In the genomic region with DNA sequence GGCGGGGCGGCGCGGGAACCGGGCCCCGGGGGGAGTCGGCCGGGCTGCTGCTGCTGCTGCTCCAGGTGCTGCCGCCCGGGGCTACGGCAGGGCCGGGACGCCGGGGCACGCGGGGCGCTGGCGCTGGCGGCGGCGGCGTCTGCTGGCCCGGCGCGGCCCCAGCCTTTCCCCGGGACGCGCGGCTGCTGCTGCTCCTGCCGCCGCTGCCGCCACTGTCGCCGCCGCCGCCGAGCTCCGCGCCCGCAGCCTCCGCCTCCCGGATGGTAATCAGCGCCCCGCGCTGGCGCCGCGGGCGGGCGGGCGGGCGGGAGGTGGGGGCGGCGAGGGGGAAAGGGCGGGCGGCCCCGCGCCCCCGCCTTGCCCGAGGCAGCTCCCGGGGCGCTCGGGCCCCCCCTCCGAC, we compare ENCODE assay signal across 8 cellular contexts. TPM values are rescaled to one million over a fixed set of nuclear protein-coding genes. Genes with fewer than 3 reads are reported as not detected.
DNase-seq lines count a peak whose midpoint lies in the region; ATAC-seq, FAIRE-seq and TF ChIP-seq lines count a peak whose summit lies in the region.
"Had no signal": no experiment of that assay in that cellular context is flagged by ENCODE, and none has a peak within 500 bp of the region (broad histone marks: within the 10 kb centered on the region; RNA-seq: fewer than 3 reads in every experiment).

No MANE protein-coding gene starts in this region.

- DNase-seq in BJ (ENCODE audit: low read depth) = no peak
- peak; percentile 58 for DNase-seq in GM12891 (ENCODE audit: insufficient read length, low spot score)
- peak; percentile 71 for DNase-seq in activated effector memory CD4-positive, alpha-beta T cell treated with anti-CD3 and anti-CD28 coated beads, Interleukin-2, amount 50 U/mL, for 16 hours
- DNase-seq in naive B cell = no peak
- DNase-seq in cortex of kidney (lab: John Stamatoyannopoulos, UW) = no peak
- no peak for DNase-seq in hippocampal formation (lab: John Stamatoyannopoulos, UW)
- no peak for DNase-seq in NCI-H446 (lab: John Stamatoyannopoulos, UW)

- peaks cover 28% of the 10 kb centered on the region for H3K27me3 ChIP-seq in BJ (ENCODE audit: control insufficient read depth, insufficient read depth, low read length)

- no peak overlapping the region for H3K27ac Mint-ChIP-seq in naive B cell

- CTCF ChIA-PET in BJ (lab: Yijun Ruan, JAX) = interaction anchor here (1.7 kb wide), 1 partner anchor 308 kb away, joined by 6 read pairs; no protein-coding TSS in a partner anchor

- H3K4me1 Mint-ChIP-seq in naive B cell = peaks cover 0 to 19% (median 16%) of the 10 kb centered on the region in 3 donors

- H3K27me3 Mint-ChIP-seq in naive B cell = peaks cover 56 to 77% (median 72%) of the 10 kb centered on the region in 3 donors

- FAIRE-seq in GM12891 (lab: Jason Lieb, UNC) = no peak
- FAIRE-seq: islet of Langerhans had no signal

- peak; percentile 18 to 29 for ATAC-seq in naive B cell (ENCODE audit: low read depth in 2 of 2)

- no peak for TF ChIP-seq CTCF in BJ (IDR thresholded peaks at IDR 0.05; ENCODE audit: insufficient read depth, low read depth, low read length)

- H3K9me3 Mint-ChIP-seq in naive B cell = peaks cover 0 to 2% (median 0%) of the 10 kb centered on the region in 7 donors

- H3K36me3 ChIP-seq in BJ (ENCODE audit: control insufficient read depth, insufficient read depth, low read length) = no peaks in the 10 kb centered on the region

- peak overlapping the region; percentile 39; the same call in 1 of the 2 replicates for H3K4me3 ChIP-seq in BJ (ENCODE audit: low read depth, low read length)

- no peak for TF ChIP-seq POLR2A in GM12891 (IDR thresholded peaks at IDR 0.05; ENCODE audit: low read depth, low read length)

- H3K4me3 Mint-ChIP-seq in naive B cell = peak overlapping the region in 1 of 8 donors; percentile 50

- H3K36me3 Mint-ChIP-seq in naive B cell = peaks cover 0 to 8% of the 10 kb centered on the region in 2 donors

- POLR2A ChIA-PET in BJ (lab: Charles Lee) = no interaction called here

TF ChIP-seq in GM12891, 5 proteins besides CTCF, POLR2A, EP300 and RAD21:
- TF ChIP-seq TAF1 (IDR thresholded peaks at IDR 0.05; ENCODE audit: low read depth, low read length) (no peak), POLR2AphosphoS5 (IDR thresholded peaks at IDR 0.05; ENCODE audit: low read depth, low read length) (no peak), SPI1 (IDR thresholded peaks at IDR 0.05; ENCODE audit: low read depth, low read length) (no peak), PAX5 (IDR thresholded peaks at IDR 0.05; ENCODE audit: insufficient read depth, low read length, severe bottlenecking) (no peak), POU2F2 (IDR thresholded peaks at IDR 0.05; ENCODE audit: low read depth, low read length) (no peak)

RNA-seq across cellular contexts. Expression of gene EBF4, which starts 0.3 kb away (rescaled TPM):
- polyA plus RNA-seq in BJ (2011; rRNA removed) (1.2 and 1.9 TPM in 2 replicates), naive B cell (ENCODE audit: low read depth in 6 of 6) (under 1 TPM in 1 of 6 donors, not detected in 5; 0.28 TPM)
- polyA minus RNA-seq in BJ (2011; rRNA and poly(A)+ RNA removed) = 1.4 and 1.7 TPM in 2 replicates
- not detected for polyA plus RNA-seq in GM12891 (2012; ENCODE audit: low read depth, missing spikeins)

RNA-seq across cellular contexts. Expression of gene IDH3B, which starts 28.9 kb away (rescaled TPM):
- polyA plus RNA-seq in BJ (2011; rRNA removed) = 113 and 143 TPM in 2 replicates
- 42.3 and 71.1 TPM in 2 replicates for polyA minus RNA-seq in BJ (2011; rRNA and poly(A)+ RNA removed)
- polyA plus RNA-seq in GM12891 (2012; ENCODE audit: low read depth, missing spikeins) = 113 TPM
- polyA plus RNA-seq in naive B cell (ENCODE audit: low read depth in 6 of 6) = 100 to 1,000 TPM; 110 to 149 (median 128) TPM

RNA-seq across cellular contexts. Expression of gene NOP56, which starts 40.5 kb away (rescaled TPM):
- 131 and 136 TPM in 2 replicates for polyA plus RNA-seq in BJ (2011; rRNA removed)
- polyA minus RNA-seq in BJ (2011; rRNA and poly(A)+ RNA removed) = 123 and 190 TPM in 2 replicates
- 297 TPM for polyA plus RNA-seq in GM12891 (2012; ENCODE audit: low read depth, missing spikeins)
- polyA plus RNA-seq in naive B cell (ENCODE audit: low read depth in 6 of 6) = 100 to 1,000 TPM in 3 of 6 donors, 10 to 100 TPM in 3; 67.7 to 115 (median 95.8) TPM

Comparison
In these comparisons a context has a peak if more than half of its experiments do, and no peak if none do; other contexts are left out.
1. DNase-seq: peak in GM12891 (single experiment) and activated effector memory CD4-positive, alpha-beta T cell treated with anti-CD3 and anti-CD28 coated beads, Interleukin-2, amount 50 U/mL, for 16 hours (single experiment); none in BJ (single experiment), naive B cell (single experiment), cortex of kidney (single experiment), hippocampal formation (0 of 2) and NCI-H446 (0 of 2).